29 cellular contexts compared by ENCODE assay signal in the genomic region with DNA sequence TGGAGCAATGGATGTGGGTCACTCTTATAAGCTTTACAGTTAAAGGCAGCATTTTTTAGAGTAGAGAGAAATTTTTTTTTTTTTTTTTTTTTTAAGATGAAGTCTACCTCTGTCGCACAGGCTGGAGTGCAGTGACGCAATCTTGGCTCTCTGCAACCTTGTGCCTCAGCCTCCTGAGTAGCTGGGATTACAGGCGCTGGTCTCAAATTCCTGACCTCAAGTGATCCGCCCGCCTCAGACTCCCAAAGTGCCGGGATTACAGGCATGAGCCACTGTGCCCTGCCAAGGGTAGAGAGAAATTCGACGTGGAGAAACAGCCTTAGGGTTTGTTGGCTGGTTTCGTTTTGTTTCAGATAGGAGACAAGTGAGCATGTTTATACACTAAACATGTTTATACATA.
DNase-seq lines count a peak whose midpoint lies in the region; ATAC-seq, FAIRE-seq and TF ChIP-seq lines count a peak whose summit lies in the region.
"Had no signal": no experiment of that assay in that cellular context is flagged by ENCODE, and none has a peak within 500 bp of the region (broad histone marks: within the 10 kb centered on the region; RNA-seq: fewer than 3 reads in every experiment).

No MANE protein-coding gene starts in this region.

- TF ChIP-seq CTCF in heart right ventricle (IDR thresholded peaks at IDR 0.05) (no peak), H1 (IDR thresholded peaks at IDR 0.05; ENCODE audit: control extremely low read depth in 1 of 3, insufficient read depth in 1 of 3, low read depth in 1 of 3, low read length in 3 of 3) (no peak), lung (IDR thresholded peaks at IDR 0.05; ENCODE audit: control extremely low read depth, extremely low read depth) (no peak), tibial artery (IDR thresholded peaks at IDR 0.05) (no peak)
- TF ChIP-seq CTCF in activated CD8-positive, alpha-beta T cell treated with anti-CD3 and anti-CD28 coated beads for 36 hours (IDR thresholded peaks at IDR 0.05): no peak

- H3K79me2 ChIP-seq in H1 (ENCODE audit: control insufficient read depth in 1 of 2, insufficient read depth in 2 of 2, low read length in 2 of 2): no peaks in the 10 kb centered on the region

- H3K4me3 ChIP-seq in heart right ventricle (no peak overlapping the region), H1 (ENCODE audit: extremely low read depth in 1 of 4, insufficient read depth in 2 of 4, low read depth in 3 of 4, low read length in 4 of 4) (no peak overlapping the region), lung (no peak overlapping the region), tibial artery (no peak overlapping the region)
- H3K4me3 ChIP-seq: cardiac muscle cell, skin epidermis had no signal

- no peak for TF ChIP-seq EP300 in H1 (IDR thresholded peaks at IDR 0.05; ENCODE audit: borderline replicate concordance in 1 of 2, low read depth in 2 of 2, low read length in 2 of 2)

- no peak overlapping the region for H3K18ac ChIP-seq in H1 (ENCODE audit: extremely low read depth, low read length)

- H3K56ac ChIP-seq in H1 (replicated peaks; ENCODE audit: insufficient read length, low read depth, low read length): no peak overlapping the region

- H3K23ac ChIP-seq in H1 (ENCODE audit: insufficient read length): no peak overlapping the region

- no peaks in the 10 kb centered on the region for H3K36me3 ChIP-seq in heart right ventricle
- no peaks in the 10 kb centered on the region for H3K36me3 ChIP-seq in H1 (ENCODE audit: control insufficient read depth in 2 of 4, insufficient read depth in 4 of 4, low read length in 3 of 4)
- H3K36me3 ChIP-seq in lung (ENCODE audit: control insufficient read depth in 2 of 2, insufficient read depth in 2 of 2, low read length in 2 of 2): no peaks in the 10 kb centered on the region
- H3K36me3 ChIP-seq in tibial artery: no peaks in the 10 kb centered on the region
- H3K36me3 ChIP-seq: cardiac muscle cell had no signal

- no peaks in the 10 kb centered on the region for H3K4me1 Mint-ChIP-seq in natural killer cell treated with Interleukin-12 subunit alpha and Interleukin-12 subunit beta and Interleukin-15 and Interleukin-18, amount 100 ng/mL, for 72 hours (ENCODE audit: low read depth in 2 of 2)
- no peaks in the 10 kb centered on the region for H3K4me1 Mint-ChIP-seq in activated CD8-positive, alpha-beta T cell treated with anti-CD3 and anti-CD28 coated beads for 36 hours (ENCODE audit: low read depth)
- H3K4me1 Mint-ChIP-seq: activated CD4-positive, alpha-beta memory T cell treated with anti-CD3 and anti-CD28 coated beads, Interleukin-2, amount 10 ng/mL, durations not matched to agents 7 days and 5 days; stimulated activated naive CD8-positive, alpha-beta T cell treated with anti-CD3 and anti-CD28 coated beads, Interleukin-15, amount 100 ng/mL, for 72 hours had no signal

- no peak overlapping the region for H3K4me2 ChIP-seq in H1 (ENCODE audit: insufficient read depth in 1 of 2, low read depth in 2 of 2, low read length in 2 of 2)

- no peak overlapping the region for H2AFZ ChIP-seq in H1 (ENCODE audit: low read length)

- H2BK15ac ChIP-seq in H1 (ENCODE audit: low read length): no peak overlapping the region

- H3K4me1 ChIP-seq in heart right ventricle (peaks cover 0 to 3% (median 0%) of the 10 kb centered on the region in 9 donors), H1 (replicated peaks in 1 of 4; ENCODE audit: control insufficient read depth in 3 of 4, insufficient read depth in 4 of 4, low read length in 3 of 4) (no peaks in the 10 kb centered on the region), lung (ENCODE audit: control insufficient read depth in 2 of 2, insufficient read depth in 2 of 2, low read length in 2 of 2) (no peaks in the 10 kb centered on the region), tibial artery (peaks cover 0 to 10% (median 0%) of the 10 kb centered on the region in 4 donors)

- no peak for TF ChIP-seq POLR2A in H1 (IDR thresholded peaks at IDR 0.05; ENCODE audit: control extremely low read depth in 1 of 2, low read depth in 2 of 2, low read length in 2 of 2)

- no peak overlapping the region for H3K9ac ChIP-seq in H1 (replicated peaks in 1 of 4; ENCODE audit: extremely low read depth in 1 of 4, low read depth in 3 of 4, low read length in 3 of 4)

- H3K36me3 Mint-ChIP-seq in natural killer cell treated with Interleukin-12 subunit alpha and Interleukin-12 subunit beta and Interleukin-15 and Interleukin-18, amount 100 ng/mL, for 72 hours: no peaks in the 10 kb centered on the region
- H3K36me3 Mint-ChIP-seq in activated CD8-positive, alpha-beta T cell treated with anti-CD3 and anti-CD28 coated beads for 36 hours (ENCODE audit: low read depth): no peaks in the 10 kb centered on the region
- H3K36me3 Mint-ChIP-seq: activated naive CD4-positive, alpha-beta T cell treated with anti-CD3 and anti-CD28 coated beads, Interleukin-2, amount 50 U/mL, for 72 hours had no signal

- H3K27me3 ChIP-seq in heart right ventricle (no peaks in the 10 kb centered on the region), H1 (replicated peaks in 1 of 4; ENCODE audit: control insufficient read depth in 3 of 4, extremely low read depth in 1 of 4, insufficient read depth in 3 of 4, low read length in 3 of 4) (no peaks in the 10 kb centered on the region), lung (ENCODE audit: control insufficient read depth, insufficient read depth) (no peaks in the 10 kb centered on the region), tibial artery (no peaks in the 10 kb centered on the region)
- H3K27me3 ChIP-seq: cardiac muscle cell had no signal

- no peak overlapping the region for H2BK12ac ChIP-seq in H1 (ENCODE audit: low read depth, low read length)

- H3K4ac ChIP-seq in H1 (replicated peaks; ENCODE audit: insufficient read length, low read depth, low read length): no peak overlapping the region

- no peak overlapping the region for H2BK120ac ChIP-seq in H1 (replicated peaks; ENCODE audit: low read depth, low read length)

- FAIRE-seq in H1 (lab: Jason Lieb, UNC): no peak
- FAIRE-seq: GM12891, islet of Langerhans had no signal

- no peak for DNase-seq in Right ventricle myocardium inferior (ENCODE audit: missing footprints)
- DNase-seq in heart right ventricle: no peak
- DNase-seq in H1 (ENCODE audit: low read depth in 1 of 2, low spot score in 2 of 2): no peak
- DNase-seq in lung (ENCODE audit: low spot score): peak; percentile 41
- peak; percentile 24 to 74 for DNase-seq in tibial artery
- no peak for DNase-seq in NCI-H2081 (lab: John Stamatoyannopoulos, UW)
- DNase-seq in natural killer cell treated with Interleukin-12 subunit alpha and Interleukin-12 subunit beta and Interleukin-15 and Interleukin-18, amount 100 ng/mL, for 72 hours (ENCODE audit: low spot score): no peak
- no peak for DNase-seq in activated CD8-positive, alpha-beta T cell treated with anti-CD3 and anti-CD28 coated beads for 36 hours
- DNase-seq: activated CD4-positive, alpha-beta memory T cell treated with anti-CD3 and anti-CD28 coated beads, Interleukin-2, amount 10 ng/mL, durations not matched to agents 7 days and 5 days; activated CD4-positive, alpha-beta T cell treated with anti-CD3 and anti-CD28 coated beads for 1 hour; CD4-positive, alpha-beta T cell; cortex of kidney; EL; GOT3; NCI-H1105; NCI-H2029 treated with DMSO at 0.1 percent for 48 hours; NCI-H2227 treated with DMSO at 0.1 percent for 48 hours; NCI-H748 treated with DMSO at 0.1 percent for 48 hours; stimulated activated naive CD8-positive, alpha-beta T cell treated with anti-CD3 and anti-CD28 coated beads, Interleukin-15, amount 100 ng/mL, for 72 hours; T-helper 2 cell had no signal

- POLR2A ChIA-PET in H1 (lab: Charles Lee; ENCODE audit: partially characterized antibody): no interaction called here
- POLR2A ChIA-PET in activated CD8-positive, alpha-beta T cell treated with anti-CD3 and anti-CD28 coated beads for 36 hours (lab: Charles Lee): no interaction called here

- H3K9me3 ChIP-seq in heart right ventricle (peaks cover 0 to 5% (median 0%) of the 10 kb centered on the region in 11 donors), H1 (ENCODE audit: insufficient read depth in 2 of 2, low read depth in 1 of 2, low read length in 1 of 2) (no peaks in the 10 kb centered on the region), lung (ENCODE audit: control insufficient read depth in 2 of 2, insufficient read depth in 1 of 2, low read length in 1 of 2) (no peaks in the 10 kb centered on the region), tibial artery (no peaks in the 10 kb centered on the region)

- intact Hi-C loops in Right ventricle myocardium inferior (cut with DNase I) (no loop called here), heart right ventricle (cut with DNase I) (loop anchor here (5.0 to 10.0 kb wide), 8 partner anchors 144 to 1184 kb away; partner anchors contain the start of gene ADAMTS5 (in 2 of the 10)), tibial artery (cut with DNase I; ENCODE audit: low total_unique reads) (loop anchor here (10.0 kb wide), 1 partner anchor 706 kb away; no protein-coding TSS in a partner anchor)
- intact Hi-C loops in activated CD8-positive, alpha-beta T cell treated with anti-CD3 and anti-CD28 coated beads for 36 hours (cut with micrococcal nuclease): no loop called here

- no peaks in the 10 kb centered on the region for H4K20me1 ChIP-seq in H1 (replicated peaks in 1 of 2; ENCODE audit: control insufficient read depth in 1 of 2, insufficient read depth in 2 of 2, low read length in 2 of 2)

- H3K4me3 Mint-ChIP-seq in natural killer cell treated with Interleukin-12 subunit alpha and Interleukin-12 subunit beta and Interleukin-15 and Interleukin-18, amount 100 ng/mL, for 72 hours: no peak overlapping the region
- H3K4me3 Mint-ChIP-seq in activated CD8-positive, alpha-beta T cell treated with anti-CD3 and anti-CD28 coated beads for 36 hours: no peak overlapping the region
- H3K4me3 Mint-ChIP-seq: activated CD4-positive, alpha-beta memory T cell treated with anti-CD3 and anti-CD28 coated beads, Interleukin-2, amount 10 ng/mL, durations not matched to agents 7 days and 5 days; CD4-positive, alpha-beta T cell; stimulated activated naive CD8-positive, alpha-beta T cell treated with anti-CD3 and anti-CD28 coated beads, Interleukin-15, amount 100 ng/mL, for 72 hours had no signal

- CTCF ChIA-PET in H1 (lab: Charles Lee; ENCODE audit: partially characterized antibody): no interaction called here
- CTCF ChIA-PET in activated CD8-positive, alpha-beta T cell treated with anti-CD3 and anti-CD28 coated beads for 36 hours (lab: Charles Lee): no interaction called here

- peak; percentile 57 for ATAC-seq in Right ventricle myocardium inferior
- no peak for ATAC-seq in heart right ventricle
- no peak for ATAC-seq in lung (ENCODE audit: insufficient read depth, low FRiP score)
- no peak for ATAC-seq in natural killer cell treated with Interleukin-12 subunit alpha and Interleukin-12 subunit beta and Interleukin-15 and Interleukin-18, amount 100 ng/mL, for 72 hours
- ATAC-seq in activated CD8-positive, alpha-beta T cell treated with anti-CD3 and anti-CD28 coated beads for 36 hours: no peak
- ATAC-seq: activated naive CD4-positive, alpha-beta T cell treated with anti-CD3 and anti-CD28 coated beads, Interleukin-2, amount 50 U/mL, for 72 hours; esophagus mucosa; SK-N-SH treated with all-trans-retinoic acid at 6 μM for 48 hours; stimulated activated naive CD8-positive, alpha-beta T cell treated with anti-CD3 and anti-CD28 coated beads, Interleukin-15, amount 100 ng/mL, for 72 hours had no signal

- H2AK5ac ChIP-seq in H1 (ENCODE audit: low read depth, low read length): no peak overlapping the region

- no peak overlapping the region for H2BK5ac ChIP-seq in H1 (ENCODE audit: low read depth, low read length)

- TF ChIP-seq RAD21 in H1 (IDR thresholded peaks at IDR 0.05 in 1 of 2, conservative IDR thresholded peaks at IDR 0.05 in 1 of 2; ENCODE audit: low read depth in 2 of 2, low read length in 2 of 2): no peak

- no peak overlapping the region for H2BK20ac ChIP-seq in H1 (ENCODE audit: low read length)

- no peak overlapping the region for H4K5ac ChIP-seq in H1 (ENCODE audit: insufficient read length, low read depth, low read length)

- H3K79me1 ChIP-seq in H1 (ENCODE audit: low read depth, low read length): no peaks in the 10 kb centered on the region

- no peak overlapping the region for H4K91ac ChIP-seq in H1 (replicated peaks; ENCODE audit: insufficient read length, low read length)

- no peak overlapping the region for H3K27ac Mint-ChIP-seq in natural killer cell treated with Interleukin-12 subunit alpha and Interleukin-12 subunit beta and Interleukin-15 and Interleukin-18, amount 100 ng/mL, for 72 hours
- H3K27ac Mint-ChIP-seq in activated CD8-positive, alpha-beta T cell treated with anti-CD3 and anti-CD28 coated beads for 36 hours: no peak overlapping the region
- H3K27ac Mint-ChIP-seq: activated CD4-positive, alpha-beta memory T cell treated with anti-CD3 and anti-CD28 coated beads, Interleukin-2, amount 10 ng/mL, durations not matched to agents 7 days and 5 days; activated naive CD4-positive, alpha-beta T cell treated with anti-CD3 and anti-CD28 coated beads, Interleukin-2, amount 50 U/mL, for 72 hours; activated T-helper 2 cell treated with anti-CD3 and anti-CD28 coated beads, Interferon-gamma antibody, Interleukin-2, Interleukin-4, amounts not matched to agents 10 μg/mL and 5 μg/mL and 100 μg/mL, durations not matched to agents 14 hours and 24 hours and 36 hours; CD4-positive, alpha-beta T cell; stimulated activated naive CD8-positive, alpha-beta T cell treated with anti-CD3 and anti-CD28 coated beads, Interleukin-15, amount 100 ng/mL, for 72 hours had no signal

- no peak overlapping the region for H4K8ac ChIP-seq in H1 (ENCODE audit: extremely low read depth, insufficient read depth, low read length)

- no peaks in the 10 kb centered on the region; the same call in 1 of the 2 replicates for H3K23me2 ChIP-seq in H1 (ENCODE audit: low read depth, low read length)

- WGBS in heart right ventricle, 2 donors: 88 to 89% methylated on average over 9 of the region's 9 CpGs
- WGBS in H1 (ENCODE audit: extremely low coverage in 1 of 2, insufficient coverage in 1 of 2, insufficient read length in 1 of 2, insufficient replicate concordance in 2 of 2, low coverage in 1 of 2, low lambda C conversion rate in 2 of 2, missing lambda C conversion rate in 1 of 2), 2 experiments: 92% methylated on average over 9 of the region's 9 CpGs; no CpG with 5 or more reads in 1 of the 2 experiments
- WGBS in lung, 2 donors: 52 to 64% methylated on average over 9 of the region's 9 CpGs

- no peak overlapping the region for H3K14ac ChIP-seq in H1 (ENCODE audit: insufficient read length)

- peaks cover 6% of the 10 kb centered on the region for H3K9me3 Mint-ChIP-seq in natural killer cell treated with Interleukin-12 subunit alpha and Interleukin-12 subunit beta and Interleukin-15 and Interleukin-18, amount 100 ng/mL, for 72 hours
- peaks cover 2% of the 10 kb centered on the region for H3K9me3 Mint-ChIP-seq in activated CD8-positive, alpha-beta T cell treated with anti-CD3 and anti-CD28 coated beads for 36 hours
- H3K9me3 Mint-ChIP-seq: activated T-helper 2 cell treated with anti-CD3 and anti-CD28 coated beads, Interferon-gamma antibody, Interleukin-2, Interleukin-4, amounts not matched to agents 10 μg/mL and 5 μg/mL and 100 μg/mL, durations not matched to agents 14 hours and 24 hours and 36 hours had no signal

- H3K27ac ChIP-seq in heart right ventricle (no peak overlapping the region), H1 (ENCODE audit: low read depth, low read length) (no peak overlapping the region), lung (ENCODE audit: low read depth in 1 of 2, low read length in 1 of 2) (no peak overlapping the region), tibial artery (no peak overlapping the region)
- H3K27ac ChIP-seq: cardiac muscle cell, RWPE1, skin epidermis had no signal

- H3K27me3 Mint-ChIP-seq in natural killer cell treated with Interleukin-12 subunit alpha and Interleukin-12 subunit beta and Interleukin-15 and Interleukin-18, amount 100 ng/mL, for 72 hours: no peaks in the 10 kb centered on the region
- H3K27me3 Mint-ChIP-seq in activated CD8-positive, alpha-beta T cell treated with anti-CD3 and anti-CD28 coated beads for 36 hours: no peaks in the 10 kb centered on the region
- H3K27me3 Mint-ChIP-seq: activated CD4-positive, alpha-beta memory T cell treated with anti-CD3 and anti-CD28 coated beads, Interleukin-2, amount 10 ng/mL, durations not matched to agents 7 days and 5 days; CD4-positive, alpha-beta T cell; stimulated activated naive CD8-positive, alpha-beta T cell treated with anti-CD3 and anti-CD28 coated beads, Interleukin-15, amount 100 ng/mL, for 72 hours had no signal

Comparison
In these comparisons a context has a peak if more than half of its experiments do, and no peak if none do; other contexts are left out.
1. intact Hi-C loops: an anchor here in heart right ventricle (5.0 to 10.0 kb wide) and tibial artery (10.0 kb wide); none called in Right ventricle myocardium inferior and activated CD8-positive, alpha-beta T cell treated with anti-CD3 and anti-CD28 coated beads for 36 hours.
2. DNase-seq: peak in lung (single experiment) and tibial artery (2 of 2); none in Right ventricle myocardium inferior (single experiment), heart right ventricle (0 of 2), H1 (0 of 2), NCI-H2081 (0 of 2), natural killer cell treated with Interleukin-12 subunit alpha and Interleukin-12 subunit beta and Interleukin-15 and Interleukin-18, amount 100 ng/mL, for 72 hours (single experiment) and activated CD8-positive, alpha-beta T cell treated with anti-CD3 and anti-CD28 coated beads for 36 hours (single experiment).